Comparison of ENCODE assay signal across 8 cellular contexts in genomic region chr14:64503434-64504309, GRCh38. TPM values are rescaled to one million over a fixed set of nuclear protein-coding genes. Genes with fewer than 3 reads are reported as not detected.
DNase-seq lines count a peak whose midpoint lies in the region; ATAC-seq and TF ChIP-seq lines count a peak whose summit lies in the region.

Gene ZBTB25 (minus strand): TSS chr14:64503838. CDS start chr14:64490533, 13,305 bp downstream.

- peak; percentile 88 for DNase-seq in AG08395 (ENCODE audit: low spot score)
- DNase-seq in NCI-H226, result peak; percentile 99
- peak; percentile 91 for DNase-seq in activated B cell treated with CpG ODN at 0.5 μM for 24 hours
- DNase-seq in cardiac fibroblast (ENCODE audit: low read depth in 2 of 2), result peak; percentile 91 to 96
- peak; percentile 97 for DNase-seq in iris pigment epithelial cell (ENCODE audit: low read depth)
- peak; percentile 87 to 89 for DNase-seq in stimulated activated CD4-positive, alpha-beta T cell treated with anti-CD3 and anti-CD28 coated beads, Interleukin-12 subunit alpha, Interleukin-12 subunit beta, amount 100 ng/mL, for 24 hours (ENCODE audit: low read depth in 2 of 2)

- peaks cover 19% of the 10 kb centered on the region for H3K36me3 Mint-ChIP-seq in activated B cell treated with CpG ODN at 0.5 μM for 24 hours (ENCODE audit: low read depth)

- peak; percentile 66 for ATAC-seq in GM18909 (IDR thresholded peaks at IDR 0.05; ENCODE audit: poor library complexity, unreplicated experiment)
- peak; percentile 62 for ATAC-seq in HG03159 (IDR thresholded peaks at IDR 0.05; ENCODE audit: unreplicated experiment)
- peak; percentile 66 for ATAC-seq in activated B cell treated with CpG ODN at 0.5 μM for 24 hours (ENCODE audit: low read depth)

- H3K27ac Mint-ChIP-seq in activated B cell treated with CpG ODN at 0.5 μM for 24 hours, result peak within 1 kb of the TSS; percentile 100

- peaks cover 73% of the 10 kb centered on the region for H3K4me1 Mint-ChIP-seq in activated B cell treated with CpG ODN at 0.5 μM for 24 hours

- CTCF ChIA-PET in activated B cell treated with CpG ODN at 0.5 μM for 24 hours (lab: Charles Lee), result interaction anchor here (1.4 to 3.3 kb wide), 3 partner anchors 8 to 38 kb away, joined by 3 to 32 read pairs (median 11); partner anchors contain the start of gene AKAP5

- TF ChIP-seq CTCF in activated B cell treated with CpG ODN at 0.5 μM for 24 hours (IDR thresholded peaks at IDR 0.05) (no peak), cardiac fibroblast (IDR thresholded peaks at IDR 0.05; ENCODE audit: low read depth, low read length) (no peak)

- H3K27me3 Mint-ChIP-seq in activated B cell treated with CpG ODN at 0.5 μM for 24 hours, result no peaks in the 10 kb centered on the region

- peak within 1 kb of the TSS; percentile 87 to 88 for H3K4me3 ChIP-seq in cardiac fibroblast (replicated peaks in 1 of 2; ENCODE audit: low read depth in 2 of 2, low read length in 2 of 2)

- H3K4me3 Mint-ChIP-seq in activated B cell treated with CpG ODN at 0.5 μM for 24 hours, result peak within 1 kb of the TSS; percentile 97

- intact Hi-C loops in activated B cell treated with CpG ODN at 0.5 μM for 24 hours (cut with micrococcal nuclease), result loop anchor here (1.0 to 10.0 kb wide), 13 partner anchors 19 to 1029 kb away; partner anchors contain the start of genes AKAP5, FNTB, HSPA2 and MTHFD1

- POLR2A ChIA-PET in activated B cell treated with CpG ODN at 0.5 μM for 24 hours (lab: Charles Lee), result interaction anchor here (0.6 to 4.5 kb wide), 40 partner anchors 10 to 1031 kb away, joined by 3 to 60 read pairs (median 4); partner anchors contain the start of genes AKAP5, HSPA2, MTHFD1 and PPP2R5E

- no peaks in the 10 kb centered on the region for H3K9me3 Mint-ChIP-seq in activated B cell treated with CpG ODN at 0.5 μM for 24 hours

RNA-seq across cellular contexts. Expression of gene ZBTB25, which starts in this region (rescaled TPM):
- total RNA-seq in activated B cell treated with CpG ODN at 0.5 μM for 24 hours, result 20.9 and 29.1 TPM in 2 replicates

Comparison
In these comparisons a context has a peak if more than half of its experiments do, and no peak if none do; other contexts are left out.
1. Peak in every context shown above with its lines: DNase-seq, ATAC-seq and H3K4me3 ChIP-seq.